ENCODE assay signal across 8 cellular contexts in the genomic region with DNA sequence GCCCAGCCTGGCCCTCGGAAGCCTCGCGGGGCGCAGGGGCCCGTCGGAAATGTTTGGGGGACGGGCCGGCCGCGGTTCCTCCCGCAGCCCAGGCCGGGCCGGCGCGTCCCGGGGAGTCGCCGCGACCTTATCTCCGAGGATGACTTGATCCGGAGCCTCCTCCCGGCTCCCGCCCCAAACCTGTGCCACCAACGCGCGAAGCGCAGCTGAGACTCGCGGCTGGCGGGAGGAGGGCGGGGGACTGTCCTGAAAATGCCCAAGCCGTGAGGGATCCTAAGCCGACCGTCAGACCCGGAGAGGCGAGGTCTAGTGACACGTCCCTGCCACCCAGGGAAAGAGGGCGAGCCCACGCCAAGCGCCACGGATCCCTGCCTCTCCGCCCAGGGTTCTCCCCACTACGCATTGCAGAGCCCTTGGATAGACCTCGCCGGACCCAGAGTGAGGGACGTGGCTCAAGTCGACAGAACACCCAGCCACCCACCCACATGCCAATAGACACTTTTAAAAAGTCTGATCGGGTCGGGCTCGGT. TPM values are rescaled to one million over a fixed set of nuclear protein-coding genes. Genes with fewer than 3 reads are reported as not detected.
DNase-seq lines count a peak whose midpoint lies in the region; ATAC-seq and TF ChIP-seq lines count a peak whose summit lies in the region.

No MANE protein-coding gene starts in this region.

- H3K4me1 ChIP-seq in DOHH2 (ENCODE audit: control insufficient read depth, low read length) (peaks cover 8% of the 10 kb centered on the region), GM23248 (ENCODE audit: insufficient read depth) (no peaks in the 10 kb centered on the region; the same call in 1 of the 2 replicates), SJSA1 (replicated peaks) (peaks cover 7% of the 10 kb centered on the region), parathyroid adenoma (no peaks in the 10 kb centered on the region)

- H3K79me2 ChIP-seq in DOHH2 (ENCODE audit: control insufficient read depth, low read length) (no peaks in the 10 kb centered on the region), GM23248 (ENCODE audit: insufficient read depth) (no peaks in the 10 kb centered on the region), parathyroid adenoma (no peaks in the 10 kb centered on the region)

- H4K20me1 ChIP-seq in DOHH2 (ENCODE audit: control insufficient read depth, insufficient read depth, low read depth, low read length) (no peaks in the 10 kb centered on the region), GM23248 (ENCODE audit: insufficient read depth) (no peaks in the 10 kb centered on the region)

- peaks cover 19% of the 10 kb centered on the region for H3F3A ChIP-seq in DOHH2 (ENCODE audit: control insufficient read depth, insufficient read depth)
- peaks cover 8% of the 10 kb centered on the region for H3F3A ChIP-seq in GM23248 (ENCODE audit: insufficient read depth)

- DNase-seq in GM23248: peak; percentile 48
- peak; percentile 43 to 44 for DNase-seq in SJSA1 (ENCODE audit: low read depth in 1 of 2, low spot score in 2 of 2)
- no peak for DNase-seq in fibroblast of mammary gland (ENCODE audit: low read depth)
- DNase-seq in NCI-H345 treated with DMSO at 0.1 percent for 48 hours (lab: John Stamatoyannopoulos, UW; ENCODE audit: unreplicated experiment): no peak
- no peak for DNase-seq in effector CD8-positive, alpha-beta T cell (lab: John Stamatoyannopoulos, UW)

- H3K9me3 ChIP-seq in DOHH2 (ENCODE audit: control insufficient read depth, insufficient read depth, low read length) (no peaks in the 10 kb centered on the region), GM23248 (ENCODE audit: low read depth) (no peaks in the 10 kb centered on the region), SJSA1 (replicated peaks) (no peaks in the 10 kb centered on the region), parathyroid adenoma (ENCODE audit: control insufficient read depth, low read length) (no peaks in the 10 kb centered on the region)

- WGBS in GM23248 (ENCODE audit: low coverage in 1 of 2, low lambda C conversion rate in 2 of 2, missing lambda C conversion rate in 2 of 2), 2 experiments: 7 to 9% methylated on average over 9 to 13 of the region's 50 CpGs

- H2AFZ ChIP-seq in GM23248 (peak overlapping the region; percentile 27; the same call in 1 of the 2 replicates), parathyroid adenoma (peak overlapping the region; percentile 76)

- ATAC-seq in GM21528 (IDR thresholded peaks at IDR 0.05; ENCODE audit: low FRiP score, unreplicated experiment): no peak

- H3K27me3 ChIP-seq in DOHH2 (ENCODE audit: control insufficient read depth, low read length) (peaks cover 12% of the 10 kb centered on the region), GM23248 (replicated peaks; ENCODE audit: insufficient read depth) (no peaks in the 10 kb centered on the region), SJSA1 (replicated peaks) (no peaks in the 10 kb centered on the region), parathyroid adenoma (ENCODE audit: control insufficient read depth, insufficient read depth, low read length) (no peaks in the 10 kb centered on the region)

- H3K9ac ChIP-seq in GM23248 (peak overlapping the region; percentile 59), parathyroid adenoma (no peak overlapping the region)

- H3K27ac ChIP-seq in DOHH2 (ENCODE audit: low read depth, low read length): no peak overlapping the region
- no peak overlapping the region for H3K27ac ChIP-seq in GM23248
- H3K27ac ChIP-seq in SJSA1: no peak overlapping the region
- no peak overlapping the region for H3K27ac ChIP-seq in parathyroid adenoma

- H3K9me2 ChIP-seq in DOHH2 (replicated peaks; ENCODE audit: control insufficient read depth, low read length) (no peaks in the 10 kb centered on the region), GM23248 (ENCODE audit: insufficient read depth) (no peaks in the 10 kb centered on the region)

- H3K4me2 ChIP-seq in DOHH2 (ENCODE audit: low read length): peak overlapping the region; percentile 60
- H3K4me2 ChIP-seq in GM23248 (ENCODE audit: unreplicated experiment): no peak overlapping the region
- peak overlapping the region; percentile 53 for H3K4me2 ChIP-seq in parathyroid adenoma (ENCODE audit: low read length)

- H3K36me3 ChIP-seq in DOHH2 (ENCODE audit: control insufficient read depth, low read length) (peaks cover 4% of the 10 kb centered on the region), GM23248 (ENCODE audit: low read depth) (no peaks in the 10 kb centered on the region), SJSA1 (peaks cover under 1% of the 10 kb centered on the region; the same call in 1 of the 2 replicates), parathyroid adenoma (ENCODE audit: control insufficient read depth, insufficient read depth, low read length) (no peaks in the 10 kb centered on the region)

- no peak for TF ChIP-seq CTCF in DOHH2 (IDR thresholded peaks at IDR 0.05; ENCODE audit: low read depth, low read length, poor library complexity, severe bottlenecking)
- no peak for TF ChIP-seq CTCF in fibroblast of mammary gland (conservative IDR thresholded peaks at IDR 0.05; ENCODE audit: control insufficient read depth, insufficient read depth, low read depth, low read length)
- TF ChIP-seq CTCF in parathyroid adenoma (IDR thresholded peaks at IDR 0.05): no peak

- in situ Hi-C loops in GM23248 (cut with MboI): loop anchor here (25.0 kb wide), 1 partner anchor 254 kb away; no protein-coding TSS in a partner anchor

- H3K4me3 ChIP-seq in DOHH2 (ENCODE audit: low read length) (peak overlapping the region; percentile 49), GM23248 (peak overlapping the region; percentile 57), SJSA1 (peak overlapping the region; percentile 60), fibroblast of mammary gland (ENCODE audit: control insufficient read depth, low read depth, low read length) (peak overlapping the region; percentile 4), parathyroid adenoma (ENCODE audit: low read depth, low read length) (no peak overlapping the region)

RNA-seq across cellular contexts. Expression of gene UTP14A, which starts 26.9 kb away (rescaled TPM):
- total RNA-seq in GM23248 (2014; rRNA removed; shearing (Covaris generic)): 15.9 and 17.7 TPM in 2 replicates
- polyA plus RNA-seq in GM23248 (2016; fragmentation: Nextera tagmentation; extraction: Ambion mirVana): 13.3 and 13.8 TPM in 2 replicates
- total RNA-seq in SJSA1 (2014; rRNA removed; shearing (Covaris generic)): 23.6 and 26.6 TPM in 2 replicates

RNA-seq across cellular contexts. Expression of gene BCORL1, which starts 49.6 kb away (rescaled TPM):
- 0.38 and 1.7 TPM in 2 replicates for total RNA-seq in GM23248 (2014; rRNA removed; shearing (Covaris generic))
- polyA plus RNA-seq in GM23248 (2016; fragmentation: Nextera tagmentation; extraction: Ambion mirVana): 4.4 and 6.0 TPM in 2 replicates
- total RNA-seq in SJSA1 (2014; rRNA removed; shearing (Covaris generic)): 0.19 and 0.47 TPM in 2 replicates

Comparison
In these comparisons a context has a peak if more than half of its experiments do, and no peak if none do; other contexts are left out.
1. DNase-seq: peak in GM23248 (single experiment) and SJSA1 (2 of 2); none in fibroblast of mammary gland (single experiment), NCI-H345 treated with DMSO at 0.1 percent for 48 hours (single experiment) and effector CD8-positive, alpha-beta T cell (single experiment).